In genomic region chr2:150620860-150621259, GRCh38 we compare ENCODE assay signal across 14 cellular contexts.
DNase-seq lines count a peak whose midpoint lies in the region; ATAC-seq and TF ChIP-seq lines count a peak whose summit lies in the region.
"Had no signal": no experiment of that assay in that cellular context is flagged by ENCODE, and none has a peak within 500 bp of the region (broad histone marks: within the 10 kb centered on the region; RNA-seq: fewer than 3 reads in every experiment).

No MANE protein-coding gene starts in this region.

- H3K27ac ChIP-seq in fibroblast of lung (ENCODE audit: insufficient read depth, low read length) (peak overlapping the region; percentile 70), gastrocnemius medialis (peak overlapping the region; percentile 4 to 60 (median 50))
- H3K27ac ChIP-seq: HL-60, neutrophil had no signal

- H3K9me3 ChIP-seq in fibroblast of lung (ENCODE audit: control insufficient read depth, insufficient read depth, low read depth, low read length) (no peaks in the 10 kb centered on the region), gastrocnemius medialis (no peaks in the 10 kb centered on the region)
- H3K9me3 ChIP-seq: neutrophil had no signal

- DNase-seq in COLO829 (ENCODE audit: low spot score) (peak; percentile 53), T1000 (lab: John Stamatoyannopoulos, UW) (peak; percentile 18), fibroblast of lung (ENCODE audit: low read depth in 2 of 2) (no peak), gastrocnemius medialis (no peak), NCI-H524 (lab: John Stamatoyannopoulos, UW) (no peak), SIG-M5 (lab: John Stamatoyannopoulos, UW) (no peak), HT-29 (ENCODE audit: low spot score) (no peak)
- no peak for DNase-seq in activated effector memory CD4-positive, alpha-beta T cell treated with anti-CD3 and anti-CD28 coated beads, Interleukin-2, amount 50 U/mL, for 16 hours
- DNase-seq: activated naive CD4-positive, alpha-beta T cell treated with anti-CD3 and anti-CD28 coated beads for 36 hours; DMS79; left colon; T-helper 2 cell had no signal

- H2AFZ ChIP-seq in fibroblast of lung (ENCODE audit: low read length) = no peak overlapping the region

- H3K4me1 ChIP-seq in fibroblast of lung (ENCODE audit: control insufficient read depth, extremely low read depth, insufficient read depth, low read length) = peaks cover 17% of the 10 kb centered on the region
- H3K4me1 ChIP-seq in gastrocnemius medialis = peaks cover 8 to 14% of the 10 kb centered on the region in 2 donors

- H3K27me3 ChIP-seq in fibroblast of lung (ENCODE audit: control insufficient read depth, insufficient read depth, low read length) (no peaks in the 10 kb centered on the region), gastrocnemius medialis (no peaks in the 10 kb centered on the region)
- H3K27me3 ChIP-seq: neutrophil had no signal

- H3K4me3 ChIP-seq in fibroblast of lung (replicated peaks in 1 of 4; ENCODE audit: control extremely low read depth in 1 of 4, insufficient read depth in 1 of 4, low read depth in 3 of 4, low read length in 4 of 4) (no peak overlapping the region), gastrocnemius medialis (no peak overlapping the region)

- no peak for TF ChIP-seq POLR2A in gastrocnemius medialis (IDR thresholded peaks at IDR 0.05)

- in situ Hi-C loops in gastrocnemius medialis (cut with MboI; ENCODE audit: low sequenced_read_pairs in 4 of 4) = no loop called here

- H3K4me2 ChIP-seq in fibroblast of lung (ENCODE audit: extremely low read depth, insufficient read depth, low read length) = peak overlapping the region; percentile 32

- H3K9ac ChIP-seq in fibroblast of lung (ENCODE audit: insufficient read depth, low read length) = no peak overlapping the region

- no peak for ATAC-seq in gastrocnemius medialis
- ATAC-seq: left colon had no signal

- H4K20me1 ChIP-seq in fibroblast of lung (ENCODE audit: control insufficient read depth, extremely low read depth, insufficient read depth, low read length) = no peaks in the 10 kb centered on the region

- H3K36me3 ChIP-seq in fibroblast of lung (ENCODE audit: control insufficient read depth, insufficient read depth, low read length) = no peaks in the 10 kb centered on the region
- no peaks in the 10 kb centered on the region for H3K36me3 ChIP-seq in gastrocnemius medialis
- H3K36me3 ChIP-seq: neutrophil had no signal

- no peaks in the 10 kb centered on the region for H3K79me2 ChIP-seq in fibroblast of lung (ENCODE audit: control insufficient read depth, insufficient read depth, low read length)

- intact Hi-C loops in gastrocnemius medialis (cut with DNase I; ENCODE audit: low total_unique reads) = no loop called here

- TF ChIP-seq CTCF in fibroblast of lung (conservative IDR thresholded peaks at IDR 0.05 in 1 of 2, IDR thresholded peaks at IDR 0.05 in 1 of 2; ENCODE audit: low read depth in 1 of 2, low read length in 2 of 2) = no peak
- TF ChIP-seq CTCF in gastrocnemius medialis (IDR thresholded peaks at IDR 0.05 in 4 of 5, conservative IDR thresholded peaks at IDR 0.05 in 1 of 5) = no peak

Comparison
In these comparisons a context has a peak if more than half of its experiments do, and no peak if none do; other contexts are left out.
1. DNase-seq: peak in COLO829 (single experiment) and T1000 (single experiment); none in fibroblast of lung (0 of 2), gastrocnemius medialis (0 of 2), NCI-H524 (0 of 2), activated effector memory CD4-positive, alpha-beta T cell treated with anti-CD3 and anti-CD28 coated beads, Interleukin-2, amount 50 U/mL, for 16 hours (single experiment), SIG-M5 (single experiment) and HT-29 (single experiment).